In the genomic region with DNA sequence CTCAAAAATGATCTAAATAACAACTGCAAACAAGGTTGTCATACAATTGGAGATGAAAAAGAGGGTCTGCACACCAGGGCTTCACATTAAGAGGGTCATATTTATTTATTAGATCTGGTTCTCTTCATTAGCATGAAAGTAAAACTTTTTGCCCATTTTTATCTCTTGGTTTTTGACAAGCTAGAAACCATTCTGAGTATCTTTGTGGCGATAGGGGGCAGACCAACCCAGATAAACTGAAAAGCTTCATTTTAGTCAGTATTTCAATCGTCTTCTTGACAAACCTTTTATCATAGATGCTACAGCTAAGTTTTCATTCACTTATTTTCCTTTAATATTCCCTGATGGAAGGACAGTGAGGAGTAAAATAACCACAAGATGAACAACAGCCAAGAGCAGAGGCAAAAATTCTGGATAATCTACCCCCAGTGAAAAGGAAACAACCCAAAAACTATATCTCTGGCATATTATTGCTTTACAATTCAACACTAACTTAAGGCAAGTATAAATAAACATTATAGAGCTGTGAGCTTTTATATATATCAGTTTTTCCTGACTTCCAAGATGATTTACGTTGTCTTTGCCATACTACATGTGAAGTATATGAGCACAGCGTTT, we compare ENCODE assay signal across 9 cellular contexts. TPM values are rescaled to one million over a fixed set of nuclear protein-coding genes. Genes with fewer than 3 reads are reported as not detected.
DNase-seq lines count a peak whose midpoint lies in the region; ATAC-seq, FAIRE-seq and TF ChIP-seq lines count a peak whose summit lies in the region.
"Had no signal": no experiment of that assay in that cellular context is flagged by ENCODE, and none has a peak within 500 bp of the region (broad histone marks: within the 10 kb centered on the region; RNA-seq: fewer than 3 reads in every experiment).

No MANE protein-coding gene starts in this region.

- peaks cover 43 to 94% (median 87%) of the 10 kb centered on the region in 7 donors for H3K4me1 Mint-ChIP-seq in naive thymus-derived CD4-positive, alpha-beta T cell

- peaks cover 43 to 45% of the 10 kb centered on the region in 2 donors for H3K4me1 ChIP-seq in naive thymus-derived CD4-positive, alpha-beta T cell (ENCODE audit: control insufficient read depth in 2 of 2, insufficient read depth in 2 of 2, low read length in 2 of 2)

- H3K9me3 Mint-ChIP-seq in naive thymus-derived CD4-positive, alpha-beta T cell, result no peaks in the 10 kb centered on the region

- CTCF ChIA-PET in RWPE1 (lab: Yijun Ruan, JAX), result interaction anchor here (0.6 to 1.5 kb wide), 7 partner anchors 20 to 1515 kb away, joined by 3 to 5 read pairs (median 3); no protein-coding TSS in a partner anchor
- CTCF ChIA-PET in naive thymus-derived CD4-positive, alpha-beta T cell (lab: Charles Lee), result interaction anchor here (0.6 to 4.2 kb wide), 40 partner anchors 9 to 1397 kb away, joined by 3 to 20 read pairs (median 4); a partner anchor contains a TSS

- H3K27ac Mint-ChIP-seq in naive thymus-derived CD4-positive, alpha-beta T cell, result peak overlapping the region; percentile 1 to 85 (median 76)

- TF ChIP-seq CTCF in RWPE1 (conservative IDR thresholded peaks at IDR 0.05; ENCODE audit: low read depth) (peak; percentile 17; the same call in 1 of the 2 replicates), bronchial epithelial cell (IDR thresholded peaks at IDR 0.05; ENCODE audit: insufficient read depth, low read length, severe bottlenecking) (peak; percentile 47)

- POLR2A ChIA-PET in RWPE1 (lab: Yijun Ruan, JAX; ENCODE audit: low non-redundant PET), result interaction anchor here (0.6 kb wide), 2 partner anchors 426 to 665 kb away, joined by 3 read pairs; a partner anchor contains a TSS
- POLR2A ChIA-PET in naive thymus-derived CD4-positive, alpha-beta T cell (lab: Charles Lee), result interaction anchor here (0.6 to 1.6 kb wide), 8 partner anchors 8 to 672 kb away, joined by 3 to 9 read pairs (median 3); a partner anchor contains a TSS

- H3K4me3 Mint-ChIP-seq in naive thymus-derived CD4-positive, alpha-beta T cell, result peak overlapping the region in 9 of 10 donors; percentile 8 to 70 (median 48)

- H3K27ac ChIP-seq in RWPE1, result no peak overlapping the region
- no peak overlapping the region for H3K27ac ChIP-seq in naive thymus-derived CD4-positive, alpha-beta T cell (ENCODE audit: low read depth, low read length)
- H3K27ac ChIP-seq: BLaER1 treated with 17β-estradiol and CSF1 and Interleukin-3, amounts not matched to agents 10 nM and 100 nM had no signal

- no peaks in the 10 kb centered on the region for H3K9me3 ChIP-seq in naive thymus-derived CD4-positive, alpha-beta T cell (ENCODE audit: control insufficient read depth in 2 of 3, low read length in 3 of 3)
- H3K9me3 ChIP-seq: BLaER1 treated with 17β-estradiol and CSF1 and Interleukin-3, amounts not matched to agents 10 nM and 100 nM had no signal

- no peaks in the 10 kb centered on the region for H3K27me3 ChIP-seq in bronchial epithelial cell (ENCODE audit: control insufficient read depth, insufficient read depth, low read length)
- H3K27me3 ChIP-seq in naive thymus-derived CD4-positive, alpha-beta T cell (ENCODE audit: control insufficient read depth in 2 of 2, insufficient read depth in 2 of 2, low read length in 2 of 2), result no peaks in the 10 kb centered on the region
- H3K27me3 ChIP-seq: BLaER1 treated with 17β-estradiol and CSF1 and Interleukin-3, amounts not matched to agents 10 nM and 100 nM had no signal

- ATAC-seq in naive thymus-derived CD4-positive, alpha-beta T cell, result peak; percentile 64
- ATAC-seq in GM21528 (IDR thresholded peaks at IDR 0.05; ENCODE audit: low FRiP score, unreplicated experiment), result no peak

- no peaks in the 10 kb centered on the region for H3K36me3 ChIP-seq in bronchial epithelial cell (ENCODE audit: control insufficient read depth, insufficient read depth, low read length)
- H3K36me3 ChIP-seq in naive thymus-derived CD4-positive, alpha-beta T cell (ENCODE audit: control insufficient read depth in 2 of 3, insufficient read depth in 3 of 3, low read length in 3 of 3), result peaks cover 0 to 16% (median 9%) of the 10 kb centered on the region in 3 experiments
- H3K36me3 ChIP-seq: BLaER1 treated with 17β-estradiol and CSF1 and Interleukin-3, amounts not matched to agents 10 nM and 100 nM had no signal

- no peaks in the 10 kb centered on the region for H3K27me3 Mint-ChIP-seq in naive thymus-derived CD4-positive, alpha-beta T cell

- intact Hi-C loops in naive thymus-derived CD4-positive, alpha-beta T cell (cut with micrococcal nuclease), result loop anchor here (1.0 to 10.0 kb wide), 16 partner anchors 43 to 1519 kb away; a partner anchor contains a TSS

- no peak for FAIRE-seq in bronchial epithelial cell (lab: Jason Lieb, UNC)

- peak; percentile 6 for DNase-seq in NOMO-1 treated with DMSO at 0.1 percent for 48 hours (lab: John Stamatoyannopoulos, UW; ENCODE audit: unreplicated experiment)
- no peak for DNase-seq in NOMO-1 treated with dmso at 0.1 percent for 144 hours (lab: John Stamatoyannopoulos, UW; ENCODE audit: unreplicated experiment)
- DNase-seq in RWPE1 (ENCODE audit: low spot score), result peak; percentile 3
- DNase-seq in bronchial epithelial cell (ENCODE audit: low read depth), result peak; percentile 30
- peak in 7 of 9 donors; percentile 34 to 66 (median 49) for DNase-seq in naive thymus-derived CD4-positive, alpha-beta T cell
- DNase-seq in HK-2 (ENCODE audit: unreplicated experiment), result no peak
- DNase-seq in germinal center (ENCODE audit: low spot score), result no peak

- H3K4me3 ChIP-seq in bronchial epithelial cell (ENCODE audit: low read depth, low read length), result no peak overlapping the region
- no peak overlapping the region for H3K4me3 ChIP-seq in naive thymus-derived CD4-positive, alpha-beta T cell (ENCODE audit: low read length)
- H3K4me3 ChIP-seq: BLaER1 treated with 17β-estradiol and CSF1 and Interleukin-3, amounts not matched to agents 10 nM and 100 nM had no signal

- H3K36me3 Mint-ChIP-seq in naive thymus-derived CD4-positive, alpha-beta T cell, result peaks cover 0 to 46% (median 24%) of the 10 kb centered on the region in 5 donors

RNA-seq across cellular contexts. Expression of a gene that starts 45.2 kb away (rescaled TPM):
- total RNA-seq in bronchial epithelial cell, result not detected in 2 replicates
- 10 to 100 TPM; 51.3 to 97.3 (median 54.7) TPM for total RNA-seq in naive thymus-derived CD4-positive, alpha-beta T cell
- 100 to 1,000 TPM in 1 of 2 donors, 10 to 100 TPM in 1; 93.4 to 110 TPM for polyA plus RNA-seq in naive thymus-derived CD4-positive, alpha-beta T cell

Comparison
In these comparisons a context has a peak if more than half of its experiments do, and no peak if none do; other contexts are left out.
1. DNase-seq: peak in NOMO-1 treated with DMSO at 0.1 percent for 48 hours (single experiment), RWPE1 (single experiment), bronchial epithelial cell (single experiment) and naive thymus-derived CD4-positive, alpha-beta T cell (7 of 9); none in NOMO-1 treated with dmso at 0.1 percent for 144 hours (single experiment), HK-2 (single experiment) and germinal center (single experiment).
2. RNA of a gene that starts 45.2 kb away (total RNA-seq): 51.3 to 97.3 TPM in naive thymus-derived CD4-positive, alpha-beta T cell; not detected in bronchial epithelial cell; every median in the first group is over 10 times any median in the second.